Comparison of ENCODE assay signal across 2 cellular contexts in genomic region chr19:51127755-51128154, GRCh38.
TF ChIP-seq lines count a peak whose summit lies in the region.

No MANE protein-coding gene starts in this region.

TF ChIP-seq in liver, 16 proteins besides CTCF, POLR2A, EP300 and RAD21:
- no peak for TF ChIP-seq RXRA (IDR thresholded peaks at IDR 0.05)
- peak; percentile 74 for TF ChIP-seq TAF1 (conservative IDR thresholded peaks at IDR 0.05)
TF ChIP-seq in liver: peak in this region for 1.

TF ChIP-seq in HepG2, 621 proteins besides CTCF, POLR2A, EP300 and RAD21:
- TF ChIP-seq SIN3A (IDR thresholded peaks at IDR 0.05; ENCODE audit: borderline replicate concordance, low read depth, low read length) (no peak), ZNF547 (CRISPR knock-in tag; IDR thresholded peaks at IDR 0.05) (no peak), ATRX (CRISPR knock-in tag; IDR thresholded peaks at IDR 0.05; ENCODE audit: borderline replicate concordance) (no peak), ZC3H4 (CRISPR knock-in tag; IDR thresholded peaks at IDR 0.05; ENCODE audit: borderline replicate concordance) (no peak), UBTF (CRISPR knock-in tag; IDR thresholded peaks at IDR 0.05) (no peak), ELF3 (CRISPR knock-in tag; IDR thresholded peaks at IDR 0.05) (no peak)
TF ChIP-seq in HepG2: peak in this region for 0.
